ENCODE assay signal across 26 cellular contexts in genomic region chr12:111250251-111250881, GRCh38.
"Had no signal": no experiment of that assay in that cellular context is flagged by ENCODE, and none has a peak within 500 bp of the region (broad histone marks: within the 10 kb centered on the region; RNA-seq: fewer than 3 reads in every experiment).

No MANE protein-coding gene starts in this region.

- H3K27ac ChIP-seq: heart right ventricle, hepatocyte, left ventricle myocardium inferior, pancreas, psoas muscle, right atrium auricular region, right lobe of liver, skin epidermis, stomach, testis, tibial artery, upper lobe of right lung had no signal

- H3K4me1 ChIP-seq: pancreas, psoas muscle, right atrium auricular region, stomach, testis, tibial artery, upper lobe of right lung had no signal

- H3K4me2 ChIP-seq: hepatocyte had no signal

- H3K79me2 ChIP-seq: hepatocyte had no signal

- H3K9me3 ChIP-seq: pancreas, psoas muscle, right lobe of liver, testis, upper lobe of right lung had no signal

- DNase-seq: heart right ventricle; islet precursor cell; left ventricle myocardium inferior; mesendoderm; naive B cell; natural killer cell; nephron progenitor cell; nucleus accumbens; pancreas; psoas muscle; right lobe of liver; stimulated activated CD4-positive, alpha-beta T cell treated with anti-CD3 and anti-CD28 coated beads, Interleukin-12 subunit alpha, Interleukin-12 subunit beta, amount 100 ng/mL, for 4 hours; stimulated activated CD4-positive, alpha-beta T cell treated with anti-CD3 and anti-CD28 coated beads, Interleukin-15, amount 100 ng/mL, for 24 hours; stimulated activated CD4-positive, alpha-beta T cell treated with anti-CD3 and anti-CD28 coated beads, Interleukin-2, amount 100 ng/mL, for 24 hours; stimulated activated CD4-positive, alpha-beta T cell treated with anti-CD3 and anti-CD28 coated beads, Interleukin-4, amount 100 ng/mL, for 1 hour; stimulated activated naive B cell treated with anti-CD40 and anti-IgM and Interleukin-4, amounts not matched to agents 10 μg/mL and 1 μg/mL and 100 μg/mL, for 72 hours; stimulated activated naive CD8-positive, alpha-beta T cell treated with anti-CD3 and anti-CD28 coated beads, Interleukin-15, Interleukin-2, amounts not matched to agents 100 U/mL and 50 U/mL, for 24 hours; stomach; testis; tibial artery; trophoblast cell; upper lobe of right lung had no signal

- H3K36me3 ChIP-seq: heart right ventricle, left ventricle myocardium inferior, pancreas, right atrium auricular region, right lobe of liver, stomach, tibial artery, upper lobe of right lung had no signal

- H3K27me3 ChIP-seq: hepatocyte, pancreas, right atrium auricular region, right lobe of liver, testis had no signal

- H2AFZ ChIP-seq: hepatocyte had no signal

- ATAC-seq: heart right ventricle; natural killer cell; pancreas; psoas muscle; right lobe of liver; stimulated activated naive B cell treated with anti-CD40 and anti-IgM and Interleukin-4, amounts not matched to agents 10 μg/mL and 1 μg/mL and 100 μg/mL, for 72 hours; stimulated activated naive CD8-positive, alpha-beta T cell treated with anti-CD3 and anti-CD28 coated beads, Interleukin-15, Interleukin-2, amounts not matched to agents 100 U/mL and 50 U/mL, for 24 hours; upper lobe of right lung had no signal

- H3K4me3 ChIP-seq: heart right ventricle, hepatocyte, left ventricle myocardium inferior, lung, pancreas, psoas muscle, right atrium auricular region, right lobe of liver, skin epidermis, stomach, testis, tibial artery, upper lobe of right lung had no signal
